1 cellular context compared by ENCODE assay signal in genomic region chr18:11750581-11751304, GRCh38.
TF ChIP-seq lines count a peak whose summit lies in the region.

No MANE protein-coding gene starts in this region.

TF ChIP-seq in HEK293T, 16 proteins besides CTCF, POLR2A, EP300 and RAD21:
- TF ChIP-seq ARNT (IDR thresholded peaks at IDR 0.05) (no peak), ZNF384 (IDR thresholded peaks at IDR 0.05) (no peak), TARDBP (IDR thresholded peaks at IDR 0.05) (no peak), L3MBTL2 (conservative IDR thresholded peaks at IDR 0.05) (no peak), HDGF (IDR thresholded peaks at IDR 0.05; ENCODE audit: borderline replicate concordance) (no peak), LEF1 (IDR thresholded peaks at IDR 0.05; ENCODE audit: borderline replicate concordance) (no peak), NFRKB (IDR thresholded peaks at IDR 0.05) (no peak), BHLHE40 (IDR thresholded peaks at IDR 0.05; ENCODE audit: borderline replicate concordance) (no peak), CTBP1 (IDR thresholded peaks at IDR 0.05; ENCODE audit: borderline replicate concordance) (no peak), SUZ12 (IDR thresholded peaks at IDR 0.05) (no peak), PKNOX1 (IDR thresholded peaks at IDR 0.05) (no peak), FOXK2 (IDR thresholded peaks at IDR 0.05) (no peak), SP1 (IDR thresholded peaks at IDR 0.05) (no peak), FOXA1 (IDR thresholded peaks at IDR 0.05) (no peak), ELF4 (IDR thresholded peaks at IDR 0.05) (no peak), FOXM1 (IDR thresholded peaks at IDR 0.05; ENCODE audit: borderline replicate concordance) (no peak)
TF ChIP-seq in HEK293T: peak in this region for 0.
